Comparison of ENCODE assay signal across 22 cellular contexts in the genomic region with DNA sequence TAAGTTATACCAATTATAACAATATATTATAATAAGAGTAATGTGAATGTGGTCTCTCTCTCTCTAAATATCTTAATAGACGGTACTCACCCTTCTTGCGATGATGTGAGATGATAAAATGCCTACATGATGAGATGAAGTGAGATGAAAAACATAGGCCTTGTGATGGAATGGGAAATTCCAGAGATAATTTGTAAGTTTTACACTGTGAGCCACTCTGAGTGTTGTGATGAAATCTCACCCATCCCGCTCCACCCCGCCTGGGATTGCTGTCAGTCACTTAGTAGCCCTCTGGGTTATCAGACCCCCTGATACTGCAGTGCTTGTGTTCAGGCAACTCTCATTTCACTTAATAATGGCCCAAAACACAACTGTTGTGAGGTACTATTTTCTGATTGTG. TPM values are rescaled to one million over a fixed set of nuclear protein-coding genes. Genes with fewer than 3 reads are reported as not detected.
DNase-seq lines count a peak whose midpoint lies in the region; ATAC-seq, FAIRE-seq and TF ChIP-seq lines count a peak whose summit lies in the region.
"Had no signal": no experiment of that assay in that cellular context is flagged by ENCODE, and none has a peak within 500 bp of the region (broad histone marks: within the 10 kb centered on the region; RNA-seq: fewer than 3 reads in every experiment).

No MANE protein-coding gene starts in this region.

- 93 to 95% methylated on average over 4 of the region's 4 CpGs for WGBS in pancreas, 2 donors

- no peaks in the 10 kb centered on the region for H3K27me3 ChIP-seq in CD4-positive, alpha-beta memory T cell (ENCODE audit: insufficient read depth, low read length)
- no peaks in the 10 kb centered on the region for H3K27me3 ChIP-seq in pancreas
- H3K27me3 ChIP-seq in left ventricle myocardium inferior (ENCODE audit: low read depth) = no peaks in the 10 kb centered on the region

- H3K4me3 Mint-ChIP-seq in activated T-cell treated with anti-CD3 and anti-CD28 coated beads, Interleukin-2, amount 50 U/mL, for 24 hours = no peak overlapping the region
- H3K4me3 Mint-ChIP-seq in CD4-positive, alpha-beta memory T cell = no peak overlapping the region
- H3K4me3 Mint-ChIP-seq in T-helper 17 cell = no peak overlapping the region
- H3K4me3 Mint-ChIP-seq: B cell, CD14-positive monocyte had no signal

- peaks cover 86% of the 10 kb centered on the region for H3K4me1 Mint-ChIP-seq in activated T-cell treated with anti-CD3 and anti-CD28 coated beads, Interleukin-2, amount 50 U/mL, for 24 hours (ENCODE audit: low read depth)
- H3K4me1 Mint-ChIP-seq in CD4-positive, alpha-beta memory T cell = peaks cover 49 to 91% (median 74%) of the 10 kb centered on the region in 4 donors
- peaks cover 50% of the 10 kb centered on the region for H3K4me1 Mint-ChIP-seq in T-helper 17 cell

- H3K27ac ChIP-seq in CD4-positive, alpha-beta memory T cell (ENCODE audit: low read depth, low read length) = no peak overlapping the region
- H3K27ac ChIP-seq in pancreas (no peak overlapping the region), left ventricle myocardium inferior (replicated peaks) (no peak overlapping the region)
- H3K27ac ChIP-seq: A549 had no signal

- H3K36me3 ChIP-seq in CD4-positive, alpha-beta memory T cell (ENCODE audit: insufficient read depth, low read length) = peaks cover 35% of the 10 kb centered on the region
- no peaks in the 10 kb centered on the region for H3K36me3 ChIP-seq in pancreas
- no peaks in the 10 kb centered on the region for H3K36me3 ChIP-seq in left ventricle myocardium inferior

- H3K4me3 ChIP-seq in CD4-positive, alpha-beta memory T cell (ENCODE audit: low read length in 2 of 2) = no peak overlapping the region
- no peak overlapping the region for H3K4me3 ChIP-seq in pancreas
- no peak overlapping the region for H3K4me3 ChIP-seq in left ventricle myocardium inferior
- H3K4me3 ChIP-seq: A549 had no signal

- no peaks in the 10 kb centered on the region for H3K27me3 Mint-ChIP-seq in activated T-cell treated with anti-CD3 and anti-CD28 coated beads, Interleukin-2, amount 50 U/mL, for 24 hours
- no peaks in the 10 kb centered on the region for H3K27me3 Mint-ChIP-seq in CD4-positive, alpha-beta memory T cell
- H3K27me3 Mint-ChIP-seq in T-helper 17 cell = no peaks in the 10 kb centered on the region
- H3K27me3 Mint-ChIP-seq: B cell had no signal

- H3K36me3 Mint-ChIP-seq in activated T-cell treated with anti-CD3 and anti-CD28 coated beads, Interleukin-2, amount 50 U/mL, for 24 hours (ENCODE audit: low read depth) = peaks cover 65% of the 10 kb centered on the region
- H3K36me3 Mint-ChIP-seq in CD4-positive, alpha-beta memory T cell = peaks cover 32 to 66% of the 10 kb centered on the region in 2 donors
- peaks cover 2% of the 10 kb centered on the region for H3K36me3 Mint-ChIP-seq in T-helper 17 cell (ENCODE audit: low read depth)

- no peak for ATAC-seq in T-helper 17 cell
- ATAC-seq in omental fat pad (ENCODE audit: low FRiP score) = peak; percentile 57
- no peak for ATAC-seq in pancreas
- ATAC-seq: A549, PC-3 had no signal

- no peak for FAIRE-seq in pancreas (lab: Jason Lieb, UNC)
- FAIRE-seq: A549, H54 had no signal

- CTCF ChIA-PET in CD4-positive, alpha-beta memory T cell (lab: Charles Lee; ENCODE audit: partially characterized antibody) = interaction anchor here (0.9 to 1.4 kb wide), 2 partner anchors 40 to 66 kb away, joined by 3 to 7 read pairs; no protein-coding TSS in a partner anchor

- POLR2A ChIA-PET in CD4-positive, alpha-beta memory T cell (lab: Charles Lee; ENCODE audit: partially characterized antibody) = interaction anchor here (1.2 to 23.2 kb wide), 3 partner anchors 9 to 36 kb away, joined by 3 to 654 read pairs (median 6); no protein-coding TSS in a partner anchor

- intact Hi-C loops in CD4-positive, alpha-beta memory T cell (cut with micrococcal nuclease) = no loop called here
- intact Hi-C loops in pancreas (cut with DNase I) (no loop called here), left ventricle myocardium inferior (cut with micrococcal nuclease) (no loop called here)

- no peak for DNase-seq in activated T-cell treated with anti-CD3 and anti-CD28 coated beads, Interleukin-2, amount 50 U/mL, for 24 hours
- no peak for DNase-seq in activated T-cell treated with anti-CD3 and anti-CD28 coated beads, Interleukin-2, amount 50 U/mL, for 1 hour
- no peak for DNase-seq in CD4-positive, alpha-beta memory T cell
- DNase-seq in T-helper 17 cell (no peak), omental fat pad (ENCODE audit: low spot score) (no peak), pancreas (no peak), left ventricle myocardium inferior (no peak)
- DNase-seq: Caco-2, DMS 273 treated with DMSO at 0.1 percent for 48 hours, DMS79 treated with DMSO at 0.1 percent for 48 hours, Karpas-422, MV-4-11, NCI-H1105 treated with DMSO at 0.1 percent for 48 hours, NCI-H2081, NCI-H2171, NCI-H524 treated with DMSO at 0.1 percent for 48 hours, PC-3, Right ventricle myocardium superior had no signal

- H3K9me3 ChIP-seq in CD4-positive, alpha-beta memory T cell (ENCODE audit: control insufficient read depth in 1 of 2, low read length in 2 of 2) = no peaks in the 10 kb centered on the region
- H3K9me3 ChIP-seq in T-helper 17 cell (ENCODE audit: control insufficient read depth, low read length, poor library complexity, severe bottlenecking) (no peaks in the 10 kb centered on the region), pancreas (no peaks in the 10 kb centered on the region), left ventricle myocardium inferior (replicated peaks) (no peaks in the 10 kb centered on the region)
- H3K9me3 ChIP-seq: A549, Caco-2 had no signal

- no peak for TF ChIP-seq CTCF in omental fat pad (IDR thresholded peaks at IDR 0.05)
- TF ChIP-seq CTCF in pancreas (IDR thresholded peaks at IDR 0.05) = no peak
- TF ChIP-seq CTCF in left ventricle myocardium inferior (IDR thresholded peaks at IDR 0.05; ENCODE audit: borderline replicate concordance) = no peak

- H3K4me1 ChIP-seq in CD4-positive, alpha-beta memory T cell (ENCODE audit: insufficient read depth, low read length) = peaks cover 88% of the 10 kb centered on the region
- H3K4me1 ChIP-seq in pancreas (no peaks in the 10 kb centered on the region), left ventricle myocardium inferior (peaks cover 20% of the 10 kb centered on the region)
- H3K4me1 ChIP-seq: Caco-2 had no signal

- no peaks in the 10 kb centered on the region for H3K9me3 Mint-ChIP-seq in activated T-cell treated with anti-CD3 and anti-CD28 coated beads, Interleukin-2, amount 50 U/mL, for 24 hours
- H3K9me3 Mint-ChIP-seq in CD4-positive, alpha-beta memory T cell = no peaks in the 10 kb centered on the region

- peak overlapping the region; percentile 51 for H3K27ac Mint-ChIP-seq in activated T-cell treated with anti-CD3 and anti-CD28 coated beads, Interleukin-2, amount 50 U/mL, for 24 hours
- H3K27ac Mint-ChIP-seq in CD4-positive, alpha-beta memory T cell = peak overlapping the region in 5 of 7 donors; percentile 3 to 65 (median 45)
- peak overlapping the region; percentile 100 for H3K27ac Mint-ChIP-seq in T-helper 17 cell
- H3K27ac Mint-ChIP-seq: B cell, CD14-positive monocyte had no signal

RNA-seq across cellular contexts. Expression of a gene that starts 10.5 kb away (rescaled TPM):
- 10 to 100 TPM; 58.3 to 63.7 TPM for total RNA-seq in CD4-positive, alpha-beta memory T cell
- polyA plus RNA-seq in CD4-positive, alpha-beta memory T cell = 100 to 1,000 TPM; 149 to 199 TPM
- total RNA-seq in T-helper 17 cell (10 to 100 TPM; 47.2 to 62.3 TPM), omental fat pad (10 to 100 TPM in 2 of 4 donors, 1 to 10 TPM in 2; 6.8 to 24.2 (median 12.8) TPM), pancreas (1 to 10 TPM in 2 of 6 donors, under 1 TPM in 4; 0.16 to 2.8 (median 0.80) TPM), left ventricle myocardium inferior (0.60 TPM)
- polyA plus RNA-seq in pancreas = 1 to 10 TPM in 1 of 2 donors, under 1 TPM in 1; 0.27 to 1.4 TPM

RNA-seq across cellular contexts. Expression of a gene that starts 27.1 kb away (rescaled TPM):
- 10 to 100 TPM; 57.8 to 64.2 TPM for total RNA-seq in CD4-positive, alpha-beta memory T cell
- polyA plus RNA-seq in CD4-positive, alpha-beta memory T cell = 10 to 100 TPM; 65.6 to 88.7 TPM
- 10 to 100 TPM; 45.2 to 54.4 TPM for total RNA-seq in T-helper 17 cell
- total RNA-seq in omental fat pad = 10 to 100 TPM; 45.7 to 76.5 (median 57.9) TPM
- 10 to 100 TPM in 1 of 6 donors, 1 to 10 TPM in 5; 4.3 to 11.0 (median 7.0) TPM for total RNA-seq in pancreas
- 10 to 100 TPM; 15.7 to 20.4 TPM for polyA plus RNA-seq in pancreas
- total RNA-seq in left ventricle myocardium inferior = 35.8 TPM

Comparison
In these comparisons a context has a peak if more than half of its experiments do, and no peak if none do; other contexts are left out.
1. H3K27ac Mint-ChIP-seq: peak in every context shown above with its lines; median percentile 100 in T-helper 17 cell; 51 in activated T-cell treated with anti-CD3 and anti-CD28 coated beads, Interleukin-2, amount 50 U/mL, for 24 hours; 45 in CD4-positive, alpha-beta memory T cell.